Comparison of ENCODE assay signal across 4 cellular contexts in genomic region chr5:34378498-34378897, GRCh38.
DNase-seq lines count a peak whose midpoint lies in the region; ATAC-seq, FAIRE-seq and TF ChIP-seq lines count a peak whose summit lies in the region.
"Not testable (repeated sequence)": the region's sequence is repeated elsewhere in the genome, so short reads cannot be mapped to it uniquely, and the experiment has no call there.

No MANE protein-coding gene starts in this region.

- not testable (repeated sequence) for BruUV-seq in IMR-90 (replicated peaks; lab: Mats Ljungman, UMichigan)

- H3K4me2 ChIP-seq in IMR-90 (ENCODE audit: low read depth, low read length) = not testable (repeated sequence)

- DNase-seq in H54 (ENCODE audit: insufficient read length, low spot score); IMR-90; left lobe of liver (ENCODE audit: low spot score): not testable (repeated sequence)
- DNase-seq in NCI-H2227 treated with DMSO at 0.1 percent for 48 hours (lab: John Stamatoyannopoulos, UW) = peak; percentile 53

- in situ Hi-C loops in IMR-90 (cut with MboI; ENCODE audit: low sequenced_read_pairs) = not testable (repeated sequence)

- H4K20me1 ChIP-seq in IMR-90 (ENCODE audit: insufficient read depth, low read length) = not testable (repeated sequence)

- H3K9ac ChIP-seq in IMR-90 (ENCODE audit: low read depth, low read length) = not testable (repeated sequence)

- H2AFZ ChIP-seq in IMR-90 (replicated peaks; ENCODE audit: low read length, poor library complexity) = not testable (repeated sequence)

- not testable (repeated sequence) for H3K79me1 ChIP-seq in IMR-90 (ENCODE audit: low read depth in 1 of 2, low read length in 2 of 2)

- H2BK20ac ChIP-seq in IMR-90 (ENCODE audit: low read depth, low read length) = peak overlapping the region; percentile 86; the same call in 1 of the 2 replicates

- H3K9me1 ChIP-seq in IMR-90 (ENCODE audit: insufficient read depth, low read length) = not testable (repeated sequence)

- H3K4me3 ChIP-seq in IMR-90 (ENCODE audit: insufficient read depth, low read depth, low read length) = not testable (repeated sequence)

- peak overlapping the region; percentile 54 for H2BK5ac ChIP-seq in IMR-90 (ENCODE audit: low read depth, low read length, poor library complexity, severe bottlenecking)

- dilution Hi-C loops in IMR-90 (cut with HindIII; ENCODE audit: low sequenced_read_pairs, unreplicated experiment) = not testable (repeated sequence)

- peak; percentile 23 for FAIRE-seq in H54 (lab: Jason Lieb, UNC)

- peak overlapping the region in 1 of 2 experiments; percentile 46; a peak in 2 of 4 replicates for H4K8ac ChIP-seq in IMR-90 (ENCODE audit: low read depth in 2 of 2, low read length in 2 of 2)

- CTCF ChIA-PET in IMR-90 (lab: Yijun Ruan, JAX) = not testable (repeated sequence)

- not testable (repeated sequence) for ATAC-seq in IMR-90 (ENCODE audit: low read depth)
- ATAC-seq in left lobe of liver = peak; percentile 75

- intact Hi-C loops in IMR-90 (cut with micrococcal nuclease) = not testable (repeated sequence)

- H2BK120ac ChIP-seq in IMR-90 (ENCODE audit: low read depth, low read length) = peak overlapping the region; percentile 71

- H2AK5ac ChIP-seq in IMR-90 (ENCODE audit: low read depth, low read length) = peak overlapping the region; percentile 87; the same call in 1 of the 2 replicates

- H2BK15ac ChIP-seq in IMR-90 (ENCODE audit: low read depth, low read length) = peak overlapping the region; percentile 70; the same call in 1 of the 3 replicates

- no CpG with 5 or more reads among the region's 2 CpGs for WGBS in IMR-90 (ENCODE audit: extremely low coverage in 2 of 2, insufficient read length in 1 of 2), 2 experiments

- not testable (repeated sequence) for H3K36me3 ChIP-seq in IMR-90 (ENCODE audit: control insufficient read depth, insufficient read depth, low read length)

- H3K14ac ChIP-seq in IMR-90 (replicated peaks; ENCODE audit: low read depth, low read length) = peak overlapping the region; percentile 7; the same call in 1 of the 2 replicates

- H3K4ac ChIP-seq in IMR-90 (ENCODE audit: low read depth, low read length) = peak overlapping the region; percentile 30; the same call in 1 of the 2 replicates

- not testable (repeated sequence) for H3K4me1 ChIP-seq in IMR-90 (ENCODE audit: control insufficient read depth, insufficient read depth, low read length)

- not testable (repeated sequence) for TF ChIP-seq CTCF in IMR-90 (conservative IDR thresholded peaks at IDR 0.05; ENCODE audit: low read depth, low read length)

- H3K27me3 ChIP-seq in IMR-90 (ENCODE audit: control insufficient read depth, insufficient read depth, low read length) = not testable (repeated sequence)

- TF ChIP-seq POLR2A in H54 (IDR thresholded peaks at IDR 0.05; ENCODE audit: low read depth, low read length); IMR-90 (IDR thresholded peaks at IDR 0.05; ENCODE audit: low read depth, low read length): not testable (repeated sequence)

- POLR2A ChIA-PET in IMR-90 (lab: Charles Lee; ENCODE audit: unreplicated experiment) = not testable (repeated sequence)

- H2AK9ac ChIP-seq in IMR-90 (replicated peaks; ENCODE audit: low read depth, low read length, poor library complexity) = not testable (repeated sequence)

- peak overlapping the region; percentile 56; the same call in 1 of the 2 replicates for H4K91ac ChIP-seq in IMR-90 (ENCODE audit: insufficient read depth, low read depth, low read length)

- not testable (repeated sequence) for H3K56ac ChIP-seq in IMR-90 (ENCODE audit: extremely low read depth, insufficient read depth, low read length)

- not testable (repeated sequence) for H4K5ac ChIP-seq in IMR-90 (ENCODE audit: low read depth, low read length)

- TF ChIP-seq RAD21 in IMR-90 (IDR thresholded peaks at IDR 0.05; ENCODE audit: low read length) = not testable (repeated sequence)

- not testable (repeated sequence) for H3K9me3 ChIP-seq in IMR-90 (ENCODE audit: control insufficient read depth, insufficient read depth, low read length)

- not testable (repeated sequence) for H3K23ac ChIP-seq in IMR-90 (ENCODE audit: low read depth, low read length)

- H3K18ac ChIP-seq in IMR-90 (ENCODE audit: low read depth, low read length) = not testable (repeated sequence)

- H3K27ac ChIP-seq in IMR-90 (ENCODE audit: insufficient read depth, low read length) = not testable (repeated sequence)
